ENCODE assay signal across 8 cellular contexts in the genomic region with DNA sequence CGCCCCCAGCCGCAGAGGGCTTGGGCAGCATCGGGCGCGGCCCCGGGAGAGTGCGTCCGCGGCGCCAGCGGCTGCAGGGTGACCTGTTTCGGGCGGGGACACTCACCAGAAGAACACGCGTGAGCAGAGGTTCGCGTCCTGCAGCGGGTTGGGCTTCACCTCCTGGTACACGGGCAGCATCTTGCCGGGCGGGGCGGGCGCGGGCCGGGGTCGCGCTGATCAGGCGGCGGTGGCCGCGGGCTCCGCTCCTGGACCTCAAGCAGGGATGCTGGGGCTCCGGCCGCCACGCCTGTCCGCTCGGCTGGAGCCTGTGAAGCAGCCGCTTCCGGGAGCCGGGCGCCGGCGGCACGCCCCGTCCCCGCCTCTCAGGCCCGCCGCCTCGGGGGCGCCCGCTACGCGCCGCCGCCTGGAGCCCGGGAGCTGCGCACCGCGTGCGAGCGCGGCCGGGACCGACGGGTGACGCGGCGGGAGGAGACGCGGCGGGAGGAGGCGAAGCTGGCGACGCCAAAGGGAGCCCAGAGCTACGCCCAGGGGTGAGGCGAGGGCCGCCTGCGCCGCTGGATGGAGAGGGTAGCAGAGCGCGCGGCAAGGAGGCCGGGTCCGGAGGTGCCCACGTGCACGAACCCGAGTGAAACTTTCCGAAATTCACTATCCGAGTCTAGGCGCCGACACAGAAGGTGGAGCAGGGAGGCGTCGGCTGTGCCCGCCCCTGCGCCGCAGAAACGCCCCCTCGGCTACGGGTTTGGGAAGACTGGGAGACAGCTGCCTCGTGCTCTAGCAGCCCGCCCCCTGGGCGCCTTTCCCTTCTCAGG. TPM values are rescaled to one million over a fixed set of nuclear protein-coding genes. Genes with fewer than 3 reads are reported as not detected.
DNase-seq lines count a peak whose midpoint lies in the region; ATAC-seq, FAIRE-seq and TF ChIP-seq lines count a peak whose summit lies in the region.

A gene with protein sequence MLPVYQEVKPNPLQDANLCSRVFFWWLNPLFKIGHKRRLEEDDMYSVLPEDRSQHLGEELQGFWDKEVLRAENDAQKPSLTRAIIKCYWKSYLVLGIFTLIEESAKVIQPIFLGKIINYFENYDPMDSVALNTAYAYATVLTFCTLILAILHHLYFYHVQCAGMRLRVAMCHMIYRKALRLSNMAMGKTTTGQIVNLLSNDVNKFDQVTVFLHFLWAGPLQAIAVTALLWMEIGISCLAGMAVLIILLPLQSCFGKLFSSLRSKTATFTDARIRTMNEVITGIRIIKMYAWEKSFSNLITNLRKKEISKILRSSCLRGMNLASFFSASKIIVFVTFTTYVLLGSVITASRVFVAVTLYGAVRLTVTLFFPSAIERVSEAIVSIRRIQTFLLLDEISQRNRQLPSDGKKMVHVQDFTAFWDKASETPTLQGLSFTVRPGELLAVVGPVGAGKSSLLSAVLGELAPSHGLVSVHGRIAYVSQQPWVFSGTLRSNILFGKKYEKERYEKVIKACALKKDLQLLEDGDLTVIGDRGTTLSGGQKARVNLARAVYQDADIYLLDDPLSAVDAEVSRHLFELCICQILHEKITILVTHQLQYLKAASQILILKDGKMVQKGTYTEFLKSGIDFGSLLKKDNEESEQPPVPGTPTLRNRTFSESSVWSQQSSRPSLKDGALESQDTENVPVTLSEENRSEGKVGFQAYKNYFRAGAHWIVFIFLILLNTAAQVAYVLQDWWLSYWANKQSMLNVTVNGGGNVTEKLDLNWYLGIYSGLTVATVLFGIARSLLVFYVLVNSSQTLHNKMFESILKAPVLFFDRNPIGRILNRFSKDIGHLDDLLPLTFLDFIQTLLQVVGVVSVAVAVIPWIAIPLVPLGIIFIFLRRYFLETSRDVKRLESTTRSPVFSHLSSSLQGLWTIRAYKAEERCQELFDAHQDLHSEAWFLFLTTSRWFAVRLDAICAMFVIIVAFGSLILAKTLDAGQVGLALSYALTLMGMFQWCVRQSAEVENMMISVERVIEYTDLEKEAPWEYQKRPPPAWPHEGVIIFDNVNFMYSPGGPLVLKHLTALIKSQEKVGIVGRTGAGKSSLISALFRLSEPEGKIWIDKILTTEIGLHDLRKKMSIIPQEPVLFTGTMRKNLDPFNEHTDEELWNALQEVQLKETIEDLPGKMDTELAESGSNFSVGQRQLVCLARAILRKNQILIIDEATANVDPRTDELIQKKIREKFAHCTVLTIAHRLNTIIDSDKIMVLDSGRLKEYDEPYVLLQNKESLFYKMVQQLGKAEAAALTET (N-terminal part only) (minus strand): TSS at position 317 of the 812 bp plus-strand sequence. CDS start 137 bp downstream, at position 180.

- H2AFZ ChIP-seq in HepG2 (ENCODE audit: low read length): peak within 1 kb of the TSS; percentile 92

- H3K9ac ChIP-seq in HepG2 (ENCODE audit: insufficient read depth, low read depth, low read length): peak within 1 kb of the TSS; percentile 64

- WGBS in HepG2 (ENCODE audit: low lambda C conversion rate): 57% methylated on average over 2 of the region's 102 CpGs

- POLR2A ChIA-PET in AG04449 (lab: Yijun Ruan, JAX) (interaction anchor here (1.1 kb wide), 1 partner anchor 109 kb away, joined by 3 read pairs; no protein-coding TSS in a partner anchor), HepG2 (lab: Yijun Ruan, JAX) (no interaction called here)

- peak; percentile 47; the same call in 1 of the 2 replicates for TF ChIP-seq RAD21 in HepG2 (CRISPR knock-in tag; IDR thresholded peaks at IDR 0.05)

- H3K4me3 ChIP-seq in AG04449 (ENCODE audit: low read depth, low read length) (peak within 1 kb of the TSS; percentile 81), HepG2 (replicated peaks in 1 of 3; ENCODE audit: insufficient read depth in 1 of 3, low read depth in 2 of 3, low read length in 3 of 3) (peak within 1 kb of the TSS; percentile 80 to 86 (median 84))

- peak; percentile 6 for TF ChIP-seq CTCF in AG04449 (IDR thresholded peaks at IDR 0.05; ENCODE audit: insufficient read depth, low read length, missing control alignments)
- no peak for TF ChIP-seq CTCF in HepG2 (CRISPR knock-in tag; IDR thresholded peaks at IDR 0.05)

- no peak for TF ChIP-seq POLR2A in HepG2 (IDR thresholded peaks at IDR 0.05; ENCODE audit: insufficient read depth in 1 of 2, low read depth in 2 of 2, low read length in 2 of 2)

- CTCF ChIA-PET in AG04449 (lab: Yijun Ruan, JAX) (interaction anchor here (0.7 to 10.9 kb wide), 10 partner anchors 11 to 110 kb away, joined by 3 to 133 read pairs (median 5); no protein-coding TSS in a partner anchor), HepG2 (lab: Yijun Ruan, JAX; ENCODE audit: low intra/inter-chr PET ratio, low total read pairs) (interaction anchor here (1.1 kb wide), 1 partner anchor 112 kb away, joined by 3 read pairs; no protein-coding TSS in a partner anchor)

- peak; percentile 92 for ATAC-seq in GM18867 (IDR thresholded peaks at IDR 0.05; ENCODE audit: unreplicated experiment)
- ATAC-seq in HG03064 (IDR thresholded peaks at IDR 0.05; ENCODE audit: low read depth, unreplicated experiment): peak; percentile 95
- ATAC-seq in HepG2: peak; percentile 89

- no peaks in the 10 kb centered on the region for H4K20me1 ChIP-seq in HepG2 (ENCODE audit: insufficient read depth, low read length)

- H3K9me3 ChIP-seq in HepG2 (ENCODE audit: low read length): no peaks in the 10 kb centered on the region

- in situ Hi-C loops in HepG2 (cut with HindIII; ENCODE audit: extremely low pct_ligation_motif_present, low pct_unique_long_range_greater_than_20kb): no loop called here

- H3K36me3 ChIP-seq in HepG2 (replicated peaks in 1 of 2; ENCODE audit: control insufficient read depth in 1 of 2, insufficient read depth in 2 of 2, low read length in 2 of 2): no peaks in the 10 kb centered on the region

- H3K4me2 ChIP-seq in HepG2 (ENCODE audit: low read depth, low read length): peak within 1 kb of the TSS; percentile 96

- DNase-seq in AG04449 (ENCODE audit: low read depth, low spot score): no peak
- DNase-seq in NCI-H446 treated with DMSO at 0.1 percent for 48 hours (lab: John Stamatoyannopoulos, UW): peak; percentile 26
- peak; percentile 41 to 45 for DNase-seq in activated CD4-positive, alpha-beta T cell treated with anti-CD3 and anti-CD28 coated beads for 24 hours (ENCODE audit: low read depth in 2 of 2)
- DNase-seq in dedifferentiated amniotic fluid mesenchymal stem cell (ENCODE audit: extremely low spot score): peak; percentile 43
- DNase-seq in HepG2 (ENCODE audit: low spot score): peak; percentile 51
- peak; percentile 58 to 65 for DNase-seq in stimulated activated CD4-positive, alpha-beta T cell treated with anti-CD3 and anti-CD28 coated beads, Interleukin-4, amount 100 ng/mL, for 4 hours

- peaks cover 44% of the 10 kb centered on the region for H3K4me1 ChIP-seq in HepG2 (ENCODE audit: insufficient read depth, low read length)

- BruUV-seq in HepG2 (replicated peaks; lab: Mats Ljungman, UMichigan): no TSS peak

- H3K79me2 ChIP-seq in HepG2 (ENCODE audit: insufficient read depth, low read length): peaks cover 4% of the 10 kb centered on the region

- H3K27me3 ChIP-seq in HepG2 (ENCODE audit: control insufficient read depth in 1 of 2, insufficient read depth in 2 of 2, low read length in 2 of 2): peaks cover 0 to 3% of the 10 kb centered on the region in 2 experiments; a peak in 1 of 5 replicates

- FAIRE-seq in HepG2 (lab: Jason Lieb, UNC): no peak

- intact Hi-C loops in HepG2 (cut with micrococcal nuclease; ENCODE audit: unreplicated experiment): no loop called here

- H3K27ac ChIP-seq in HepG2 (ENCODE audit: extremely low read length, insufficient read depth, low read length): no peak within 1 kb of the TSS

- TF ChIP-seq EP300 in HepG2 (IDR thresholded peaks at IDR 0.05; ENCODE audit: low read depth in 2 of 2, low read length in 2 of 2): no peak
- TF ChIP-seq EP300 in HepG2 (CRISPR knock-in tag; IDR thresholded peaks at IDR 0.05; ENCODE audit: borderline replicate concordance): no peak

TF ChIP-seq in HepG2, 621 proteins besides CTCF, POLR2A, EP300 and RAD21 (continues in another document):
- TF ChIP-seq NRL (CRISPR knock-in tag; IDR thresholded peaks at IDR 0.05; ENCODE audit: borderline replicate concordance) (peak; percentile 53; the same call in 1 of the 2 replicates), CHD4 (IDR thresholded peaks at IDR 0.05; ENCODE audit: borderline replicate concordance, low read length) (no peak), KAT8 (CRISPR knock-in tag; IDR thresholded peaks at IDR 0.05) (no peak), MYC (CRISPR knock-in tag; IDR thresholded peaks at IDR 0.05; ENCODE audit: borderline replicate concordance) (peak; percentile 42), RBFOX2 (IDR thresholded peaks at IDR 0.05; ENCODE audit: low read depth, low read length) (peak; percentile 78), ZNF510 (CRISPR knock-in tag; IDR thresholded peaks at IDR 0.05; ENCODE audit: low read depth) (peak; percentile 25; the same call in 1 of the 2 replicates), SMYD3 (CRISPR knock-in tag; IDR thresholded peaks at IDR 0.05) (0 out of 2 replicates have a peak, but pooled peaks have one; percentile 45), ZNF274 (CRISPR knock-in tag; IDR thresholded peaks at IDR 0.05) (peak; percentile 46; the same call in 1 of the 2 replicates)

RNA-seq across cellular contexts. Expression of the gene that starts here (rescaled TPM):
- 9.6 and 11.3 TPM in 2 replicates for total RNA-seq in HepG2 (2016; rRNA removed; fragmentation: Illumina TruSeq; extraction: Trizol)
- total RNA-seq in HepG2 (2016; cell fraction: cytosol; rRNA removed; fragmentation: Illumina TruSeq; extraction: Trizol; ENCODE audit: low read depth): 9.6 and 10.4 TPM in 2 replicates
- total RNA-seq in HepG2 (2016; cell fraction: insoluble cytoplasmic fraction; rRNA removed; fragmentation: Illumina TruSeq; extraction: Trizol): 9.5 and 11.1 TPM in 2 replicates
- 8.4 and 8.8 TPM in 2 replicates for total RNA-seq in HepG2 (2016; cell fraction: membrane; rRNA removed; fragmentation: Illumina TruSeq; extraction: Trizol)
- total RNA-seq in HepG2 (2016; cell fraction: nucleus; rRNA removed; fragmentation: Illumina TruSeq; extraction: Trizol): 13.9 and 19.2 TPM in 2 replicates
- 3.2 and 4.2 TPM in 2 replicates for polyA plus RNA-seq in HepG2 (2011; rRNA removed)
- 2.3 and 3.0 TPM in 2 replicates for polyA plus RNA-seq in HepG2 (2011; cell fraction: cytosol; rRNA removed)
- 2.0 and 2.6 TPM in 2 replicates for polyA plus RNA-seq in HepG2 (2011; cell fraction: nucleus; rRNA removed)
- polyA plus RNA-seq in HepG2 (2012): 1.7 and 2.1 TPM in 2 replicates
- 0.64 and 0.85 TPM in 2 replicates for polyA plus RNA-seq in HepG2 (2016; cell fraction: cytosol; fragmentation: Illumina TruSeq; extraction: Trizol; ENCODE audit: low read depth)
- polyA plus RNA-seq in HepG2 (2016; cell fraction: insoluble cytoplasmic fraction; fragmentation: Illumina TruSeq; extraction: Trizol; ENCODE audit: low read depth): 5.0 and 5.3 TPM in 2 replicates
- 2.2 and 2.4 TPM in 2 replicates for polyA plus RNA-seq in HepG2 (2016; cell fraction: membrane; fragmentation: Illumina TruSeq; extraction: Trizol; ENCODE audit: low read depth)
- polyA plus RNA-seq in HepG2 (2016; cell fraction: nucleus; fragmentation: Illumina TruSeq; extraction: Trizol; ENCODE audit: insufficient read depth, low read depth): 7.8 and 8.1 TPM in 2 replicates
- 34.5 and 52.1 TPM in 2 replicates for polyA minus RNA-seq in HepG2 (2011; rRNA and poly(A)+ RNA removed; ENCODE audit: low replicate concordance)
- polyA minus RNA-seq in HepG2 (2011; cell fraction: cytosol; rRNA and poly(A)+ RNA removed): 6.2 and 7.2 TPM in 2 replicates
- 18.3 TPM in 2 replicates for polyA minus RNA-seq in HepG2 (2011; cell fraction: nucleus; rRNA and poly(A)+ RNA removed)
